Comparison of ENCODE assay signal across 1 cellular context in genomic region chr19:43634068-43634467, GRCh38.
TF ChIP-seq lines count a peak whose summit lies in the region.

No MANE protein-coding gene starts in this region.

TF ChIP-seq in GM23338, 12 proteins besides CTCF, POLR2A, EP300 and RAD21 (continued from another document):
- TF ChIP-seq REST (IDR thresholded peaks at IDR 0.05; ENCODE audit: unreplicated experiment) (no peak), EZH2 (IDR thresholded peaks at IDR 0.05; ENCODE audit: low read depth, unreplicated experiment) (no peak), ETS1 (IDR thresholded peaks at IDR 0.05) (no peak), CREB1 (CRISPR knock-in tag; IDR thresholded peaks at IDR 0.05; ENCODE audit: low read depth) (no peak), NANOG (IDR thresholded peaks at IDR 0.05; ENCODE audit: borderline replicate concordance) (no peak), EZH2phosphoT487 (IDR thresholded peaks at IDR 0.05; ENCODE audit: unreplicated experiment) (no peak)
